In the genomic region with DNA sequence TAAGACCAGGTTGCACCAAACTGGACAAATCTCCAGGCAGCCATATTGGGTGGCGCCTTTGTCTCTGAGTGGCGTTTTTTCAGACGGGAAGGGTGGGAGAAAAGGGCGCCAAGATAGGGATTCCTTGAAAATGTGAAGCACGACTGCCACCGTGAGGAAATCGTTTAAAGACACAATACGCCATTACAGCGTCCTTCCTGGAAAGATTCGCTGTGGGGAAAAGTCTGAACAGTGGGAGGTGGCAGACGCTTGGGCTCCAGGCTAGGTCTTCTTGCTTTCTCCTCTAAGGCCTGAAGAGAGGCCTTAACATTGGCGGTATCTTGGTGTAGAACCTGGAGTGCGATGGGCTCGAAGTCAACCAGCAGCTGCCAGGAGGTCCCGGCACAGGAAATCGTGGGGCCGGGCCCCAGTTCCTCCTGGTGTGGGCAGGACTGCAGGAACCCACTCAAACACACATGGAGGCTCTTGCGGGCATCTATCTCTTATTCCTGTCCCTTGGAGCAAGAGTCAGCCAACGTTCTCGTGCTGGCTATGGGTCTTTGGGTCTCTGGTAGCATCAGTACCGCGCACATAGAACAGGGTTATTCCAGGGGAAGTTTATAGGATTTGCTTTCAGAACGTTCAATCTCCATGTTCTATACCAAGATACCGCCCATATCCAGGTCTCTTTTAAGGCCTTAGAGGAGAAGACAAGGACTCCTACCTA, we compare ENCODE assay signal across 8 cellular contexts.
DNase-seq lines count a peak whose midpoint lies in the region; ATAC-seq and TF ChIP-seq lines count a peak whose summit lies in the region.

No MANE protein-coding gene starts in this region.

- CTCF ChIA-PET in Panc1 (lab: Charles Lee) (no interaction called here), OCI-LY7 (lab: Charles Lee; ENCODE audit: unreplicated experiment) (no interaction called here)

- peak overlapping the region; percentile 76 for H3K27ac ChIP-seq in Panc1 (ENCODE audit: low read length)
- no peak overlapping the region for H3K27ac ChIP-seq in prostate gland
- H3K27ac ChIP-seq in OCI-LY7 (ENCODE audit: low read depth, low read length, poor library complexity, severe bottlenecking), result no peak overlapping the region

- no peak for TF ChIP-seq POLR2A in prostate gland (IDR thresholded peaks at IDR 0.05)

- no peaks in the 10 kb centered on the region for H3K9me2 ChIP-seq in OCI-LY7 (ENCODE audit: insufficient read depth, low read length)

- POLR2A ChIA-PET in Panc1 (lab: Charles Lee) (no interaction called here), OCI-LY7 (lab: Charles Lee) (no interaction called here)

- H3K4me2 ChIP-seq in OCI-LY7 (ENCODE audit: low read length), result no peak overlapping the region

- peak; percentile 88 for ATAC-seq in Panc1
- ATAC-seq in HG02759 (IDR thresholded peaks at IDR 0.05; ENCODE audit: unreplicated experiment), result no peak
- ATAC-seq in stimulated activated naive CD8-positive, alpha-beta T cell treated with anti-CD3 and anti-CD28 coated beads, Interleukin-15, Interleukin-2, amounts not matched to agents 100 U/mL and 50 U/mL, for 24 hours, result no peak

- in situ Hi-C loops in Panc1 (cut with HindIII; ENCODE audit: low pct_unique_long_range_greater_than_20kb, low sequenced_read_pairs), result no loop called here

- no TSS peak for BruUV-seq in Panc1 (replicated peaks; lab: Mats Ljungman, UMichigan)
- BruUV-seq in OCI-LY7 (replicated peaks; lab: Mats Ljungman, UMichigan), result no TSS peak

- no peaks in the 10 kb centered on the region for H4K20me1 ChIP-seq in OCI-LY7 (ENCODE audit: insufficient read depth, low read length)

- no peaks in the 10 kb centered on the region for H3K79me2 ChIP-seq in OCI-LY7 (ENCODE audit: insufficient read depth, low read depth, low read length)

- WGBS in prostate gland, result 90% methylated on average over 16 of the region's 24 CpGs

- H3K4me1 ChIP-seq in Panc1 (ENCODE audit: control insufficient read depth, insufficient read depth, low read length) (no peaks in the 10 kb centered on the region), prostate gland (replicated peaks) (no peaks in the 10 kb centered on the region), OCI-LY7 (ENCODE audit: insufficient read depth, low read length, poor library complexity, severe bottlenecking) (no peaks in the 10 kb centered on the region)

- DNase-seq in stimulated activated CD8-positive, alpha-beta memory T cell treated with anti-CD3 and anti-CD28 coated beads, Interleukin-12 subunit alpha, Interleukin-12 subunit beta, amount 100 ng/mL, for 4 hours (ENCODE audit: low read depth), result peak; percentile 44
- DNase-seq in stimulated activated CD8-positive, alpha-beta memory T cell treated with anti-CD3 and anti-CD28 coated beads, Interleukin-4, amount 100 ng/mL, for 48 hours, result no peak
- DNase-seq in Panc1 (ENCODE audit: low read depth, low spot score) (peak; percentile 81), fibroblast of the conjunctiva (ENCODE audit: low read depth) (peak; percentile 80), prostate gland (ENCODE audit: low spot score) (no peak), OCI-LY7 (ENCODE audit: low spot score) (no peak)
- DNase-seq in stimulated activated naive CD8-positive, alpha-beta T cell treated with anti-CD3 and anti-CD28 coated beads, Interleukin-15, Interleukin-2, amounts not matched to agents 100 U/mL and 50 U/mL, for 24 hours, result no peak

- H3K36me3 ChIP-seq in Panc1 (ENCODE audit: control insufficient read depth, insufficient read depth, low read length) (no peaks in the 10 kb centered on the region), prostate gland (no peaks in the 10 kb centered on the region), OCI-LY7 (ENCODE audit: insufficient read depth, low read length) (no peaks in the 10 kb centered on the region)

- H3K9me3 ChIP-seq in Panc1 (ENCODE audit: control insufficient read depth, insufficient read depth, low read depth, low read length) (no peaks in the 10 kb centered on the region), prostate gland (no peaks in the 10 kb centered on the region), OCI-LY7 (ENCODE audit: low read length) (no peaks in the 10 kb centered on the region)

- H3K4me3 ChIP-seq in Panc1 (ENCODE audit: low read depth in 2 of 2, low read length in 2 of 2) (peak overlapping the region; percentile 41 to 66), prostate gland (no peak overlapping the region), OCI-LY7 (ENCODE audit: low read depth, low read length, poor library complexity, severe bottlenecking) (no peak overlapping the region)

- intact Hi-C loops in Panc1 (cut with micrococcal nuclease; ENCODE audit: unreplicated experiment), result no loop called here
- intact Hi-C loops in prostate gland (cut with DNase I), result no loop called here
- intact Hi-C loops in OCI-LY7 (cut with micrococcal nuclease; ENCODE audit: unreplicated experiment), result no loop called here

- H3K27me3 ChIP-seq in Panc1 (ENCODE audit: control insufficient read depth, insufficient read depth, low read length) (no peaks in the 10 kb centered on the region), prostate gland (replicated peaks; ENCODE audit: insufficient read depth) (no peaks in the 10 kb centered on the region)

- TF ChIP-seq CTCF in Panc1 (IDR thresholded peaks at IDR 0.05) (no peak), prostate gland (IDR thresholded peaks at IDR 0.05) (no peak), OCI-LY7 (conservative IDR thresholded peaks at IDR 0.05; ENCODE audit: low read length) (no peak)

- H2AFZ ChIP-seq in OCI-LY7 (ENCODE audit: low read length), result no peak overlapping the region

Comparison
In these comparisons a context has a peak if more than half of its experiments do, and no peak if none do; other contexts are left out.
1. DNase-seq: peak in stimulated activated CD8-positive, alpha-beta memory T cell treated with anti-CD3 and anti-CD28 coated beads, Interleukin-12 subunit alpha, Interleukin-12 subunit beta, amount 100 ng/mL, for 4 hours (single experiment), Panc1 (single experiment) and fibroblast of the conjunctiva (single experiment); none in stimulated activated CD8-positive, alpha-beta memory T cell treated with anti-CD3 and anti-CD28 coated beads, Interleukin-4, amount 100 ng/mL, for 48 hours (single experiment), prostate gland (single experiment), stimulated activated naive CD8-positive, alpha-beta T cell treated with anti-CD3 and anti-CD28 coated beads, Interleukin-15, Interleukin-2, amounts not matched to agents 100 U/mL and 50 U/mL, for 24 hours (single experiment) and OCI-LY7 (single experiment).
2. H3K4me3 ChIP-seq: peak in Panc1 (2 of 2); none in prostate gland (0 of 2) and OCI-LY7 (single experiment).